8 cellular contexts compared by ENCODE assay signal in genomic region chr15:82046668-82047492, GRCh38. TPM values are rescaled to one million over a fixed set of nuclear protein-coding genes. Genes with fewer than 3 reads are reported as not detected.
DNase-seq lines count a peak whose midpoint lies in the region; ATAC-seq and TF ChIP-seq lines count a peak whose summit lies in the region.

No MANE protein-coding gene starts in this region.

- TF ChIP-seq CTCF in GM12875 (IDR thresholded peaks at IDR 0.05; ENCODE audit: borderline replicate concordance, insufficient read depth, low read depth, low read length), result peak; percentile 61

- H3K27me3 ChIP-seq in aorta (ENCODE audit: control insufficient read depth in 1 of 2, insufficient read depth in 2 of 2, low read length in 1 of 2), result no peaks in the 10 kb centered on the region

- peak overlapping the region; percentile 76 for H3K4me3 ChIP-seq in GM12875 (ENCODE audit: low read depth, low read length)
- peak overlapping the region; percentile 65 to 69 for H3K4me3 ChIP-seq in aorta (ENCODE audit: low read length in 2 of 2)

- intact Hi-C loops in aorta (cut with DNase I), result loop anchor here (5.0 kb wide), 2 partner anchors 105 to 565 kb away; no protein-coding TSS in a partner anchor

- peak overlapping the region; percentile 39 for H3K27ac Mint-ChIP-seq in T-helper 17 cell

- DNase-seq in NCI-H1417 treated with DMSO at 0.1 percent for 48 hours (lab: John Stamatoyannopoulos, UW) (peak; percentile 82), T-helper 17 cell (peak; percentile 78 to 85 (median 85)), anterior cingulate cortex (lab: John Stamatoyannopoulos, UW) (peak in 57 of 58 donors; percentile 24 to 94 (median 83)), hepatic stellate cell (ENCODE audit: low spot score) (peak; percentile 97), renal cortical epithelial cell (ENCODE audit: low read depth) (peak; percentile 34), aorta (peak; percentile 94 to 95)

- H3K27ac ChIP-seq in aorta (ENCODE audit: low read depth in 1 of 2, low read length in 2 of 2), result peak overlapping the region in 1 of 2 donors; percentile 50

- no peaks in the 10 kb centered on the region for H3K9me3 ChIP-seq in T-helper 17 cell (ENCODE audit: control insufficient read depth, low read length, poor library complexity, severe bottlenecking)
- no peaks in the 10 kb centered on the region for H3K9me3 ChIP-seq in aorta (ENCODE audit: control insufficient read depth, low read length)

- H3K4me3 Mint-ChIP-seq in T-helper 17 cell, result peak overlapping the region; percentile 91

- peaks cover 14% of the 10 kb centered on the region for H3K27me3 Mint-ChIP-seq in T-helper 17 cell

- peaks cover 13% of the 10 kb centered on the region for H3K4me1 Mint-ChIP-seq in T-helper 17 cell

- H3K36me3 ChIP-seq in aorta (ENCODE audit: control insufficient read depth in 1 of 2, insufficient read depth in 2 of 2, low read length in 1 of 2), result no peaks in the 10 kb centered on the region

- ATAC-seq in HG02798 (IDR thresholded peaks at IDR 0.05; ENCODE audit: poor library complexity, unreplicated experiment) (peak; percentile 73), T-helper 17 cell (peak; percentile 82), aorta (ENCODE audit: low FRiP score) (peak; percentile 89)

- no peaks in the 10 kb centered on the region for H3K4me1 ChIP-seq in aorta (ENCODE audit: control insufficient read depth in 1 of 2, insufficient read depth in 2 of 2, low read length in 2 of 2)

- 0 to 2% methylated on average over 41 to 119 of the region's 119 CpGs for WGBS in aorta, 2 donors

- no peaks in the 10 kb centered on the region for H3K36me3 Mint-ChIP-seq in T-helper 17 cell (ENCODE audit: low read depth)

RNA-seq across cellular contexts. Expression of gene MEX3B, which starts 1.1 kb away (rescaled TPM):
- total RNA-seq in T-helper 17 cell, result 1 to 10 TPM in 1 of 2 donors, under 1 TPM in 1; 0.87 to 1.4 TPM
- total RNA-seq in renal cortical epithelial cell, result 1.9 and 4.6 TPM in 2 replicates
- 1 to 10 TPM; 1.2 to 2.9 TPM for total RNA-seq in aorta
- polyA plus RNA-seq in aorta, result 1 to 10 TPM; 1.3 to 1.7 TPM

Comparison
In these comparisons a context has a peak if more than half of its experiments do, and no peak if none do; other contexts are left out.
1. DNase-seq: peak in every context shown above with its lines; median percentile 97 in hepatic stellate cell; 94 in aorta; 85 in T-helper 17 cell; 83 in anterior cingulate cortex; 82 in NCI-H1417 treated with DMSO at 0.1 percent for 48 hours; 34 in renal cortical epithelial cell.